9 cellular contexts compared by ENCODE assay signal in genomic region chr1:229058716-229059115, GRCh38.
DNase-seq lines count a peak whose midpoint lies in the region; ATAC-seq, FAIRE-seq and TF ChIP-seq lines count a peak whose summit lies in the region.
"Had no signal": no experiment of that assay in that cellular context is flagged by ENCODE, and none has a peak within 500 bp of the region (broad histone marks: within the 10 kb centered on the region; RNA-seq: fewer than 3 reads in every experiment).

No MANE protein-coding gene starts in this region.

- TF ChIP-seq EP300 in transverse colon (IDR thresholded peaks at IDR 0.05; ENCODE audit: low read depth) = no peak

- peaks cover 13% of the 10 kb centered on the region for H3K79me1 ChIP-seq in trophoblast cell (ENCODE audit: low read length)

- H3K27ac ChIP-seq in CD8-positive, alpha-beta memory T cell (ENCODE audit: low read depth, low read length) = no peak overlapping the region
- H3K27ac ChIP-seq in endothelial cell of umbilical vein (ENCODE audit: insufficient read depth, low read depth, low read length) = no peak overlapping the region
- H3K27ac ChIP-seq in trophoblast cell (ENCODE audit: low read depth, low read length) = no peak overlapping the region
- peak overlapping the region in 2 of 4 donors; percentile 11 to 16 for H3K27ac ChIP-seq in transverse colon
- H3K27ac ChIP-seq in Karpas-422 (ENCODE audit: low read length) = no peak overlapping the region

- peak overlapping the region; percentile 23 for H2AK5ac ChIP-seq in trophoblast cell (ENCODE audit: low read length)

- no peaks in the 10 kb centered on the region for H3K9me2 ChIP-seq in Karpas-422 (replicated peaks; ENCODE audit: insufficient read depth, low read length)

- in situ Hi-C loops in transverse colon (cut with MboI; ENCODE audit: low pct_ligation_motif_present in 1 of 4, low pct_unique_long_range_greater_than_20kb in 1 of 4, low sequenced_read_pairs in 3 of 4) = no loop called here

- H3K27me3 ChIP-seq in CD8-positive, alpha-beta memory T cell (ENCODE audit: insufficient read depth, low read length, poor library complexity, severe bottlenecking) = no peaks in the 10 kb centered on the region
- H3K27me3 ChIP-seq in endothelial cell of umbilical vein (ENCODE audit: control insufficient read depth in 2 of 2, insufficient read depth in 2 of 2, low read length in 2 of 2) (no peaks in the 10 kb centered on the region), trophoblast cell (ENCODE audit: insufficient read depth, low read length) (no peaks in the 10 kb centered on the region), transverse colon (no peaks in the 10 kb centered on the region), Karpas-422 (ENCODE audit: low read length) (0 out of 2 replicates have a peak, but pooled peaks cover 3% of the 10 kb centered on the region)

- H2BK120ac ChIP-seq in trophoblast cell (ENCODE audit: insufficient read depth, low read length, poor library complexity) = peak overlapping the region; percentile 10

- H3K27ac Mint-ChIP-seq in CD8-positive, alpha-beta memory T cell = peak overlapping the region in 3 of 8 donors; percentile 20 to 62 (median 47)

- peaks cover 42 to 55% (median 48%) of the 10 kb centered on the region in 3 donors for H3K4me1 Mint-ChIP-seq in CD8-positive, alpha-beta memory T cell

- H2AFZ ChIP-seq in endothelial cell of umbilical vein (ENCODE audit: low read depth, low read length) = no peak overlapping the region
- no peak overlapping the region for H2AFZ ChIP-seq in trophoblast cell (ENCODE audit: insufficient read depth, low read length, poor library complexity)
- no peak overlapping the region for H2AFZ ChIP-seq in Karpas-422 (ENCODE audit: low read length)

- H3K9me3 Mint-ChIP-seq in CD8-positive, alpha-beta memory T cell = no peaks in the 10 kb centered on the region

- dilution Hi-C loops in endothelial cell of umbilical vein (cut with MboI; ENCODE audit: extremely low pct_ligation_motif_present, low sequenced_read_pairs) = no loop called here

- TF ChIP-seq CTCF in endothelial cell of umbilical vein (IDR thresholded peaks at IDR 0.05; ENCODE audit: extremely low read depth in 1 of 2, insufficient read depth in 1 of 2, low read depth in 1 of 2, low read length in 2 of 2) (no peak), transverse colon (IDR thresholded peaks at IDR 0.05) (no peak)

- intact Hi-C loops in endothelial cell of umbilical vein (cut with micrococcal nuclease) (no loop called here), transverse colon (cut with DNase I; ENCODE audit: low total_unique reads) (no loop called here)

- H2BK5ac ChIP-seq in trophoblast cell (ENCODE audit: low read depth, low read length, poor library complexity) = peak overlapping the region; percentile 42

- no peaks in the 10 kb centered on the region for H4K20me1 ChIP-seq in endothelial cell of umbilical vein (replicated peaks; ENCODE audit: control insufficient read depth, extremely low read depth, insufficient read depth, low read length)
- H4K20me1 ChIP-seq in Karpas-422 (ENCODE audit: insufficient read depth, low read depth, low read length) = no peaks in the 10 kb centered on the region

- no peaks in the 10 kb centered on the region for H3K9me1 ChIP-seq in endothelial cell of umbilical vein (replicated peaks; ENCODE audit: control insufficient read depth, extremely low read depth, insufficient read depth, low read length)

- BruUV-seq in endothelial cell of umbilical vein (replicated peaks; lab: Mats Ljungman, UMichigan) = no TSS peak

- H3K9ac ChIP-seq in endothelial cell of umbilical vein (replicated peaks; ENCODE audit: extremely low read depth, insufficient read depth, low read length) (no peak overlapping the region), trophoblast cell (ENCODE audit: low read length) (no peak overlapping the region), Karpas-422 (ENCODE audit: low read length) (no peak overlapping the region)

- H3K79me2 ChIP-seq in endothelial cell of umbilical vein (ENCODE audit: control insufficient read depth, insufficient read depth, low read length) = no peaks in the 10 kb centered on the region
- H3K79me2 ChIP-seq in trophoblast cell (ENCODE audit: control insufficient read depth, insufficient read depth, low read length, poor library complexity) = no peaks in the 10 kb centered on the region
- no peaks in the 10 kb centered on the region for H3K79me2 ChIP-seq in Karpas-422 (ENCODE audit: low read length)

- no peaks in the 10 kb centered on the region for H3K36me3 ChIP-seq in CD8-positive, alpha-beta memory T cell (ENCODE audit: insufficient read depth, low read length)
- H3K36me3 ChIP-seq in endothelial cell of umbilical vein (ENCODE audit: control insufficient read depth in 2 of 2, extremely low read depth in 1 of 2, insufficient read depth in 2 of 2, low read length in 2 of 2) = no peaks in the 10 kb centered on the region
- no peaks in the 10 kb centered on the region for H3K36me3 ChIP-seq in trophoblast cell (ENCODE audit: control insufficient read depth in 1 of 2, insufficient read depth in 2 of 2, low read length in 2 of 2)
- H3K36me3 ChIP-seq in transverse colon = no peaks in the 10 kb centered on the region
- H3K36me3 ChIP-seq in Karpas-422 (ENCODE audit: insufficient read depth, low read length) = no peaks in the 10 kb centered on the region

- peak overlapping the region; percentile 47 for H3K18ac ChIP-seq in trophoblast cell (ENCODE audit: low read length)

- peak overlapping the region in 3 of 7 donors; percentile 24 to 73 (median 73) for H3K4me3 Mint-ChIP-seq in CD8-positive, alpha-beta memory T cell

- CTCF ChIA-PET in CD8-positive, alpha-beta memory T cell (lab: Charles Lee) = interaction anchor here (1.0 kb wide), 1 partner anchor 10 kb away, joined by 3 read pairs; no protein-coding TSS in a partner anchor
- CTCF ChIA-PET in endothelial cell of umbilical vein (lab: Charles Lee) = interaction anchor here (1.4 kb wide), 1 partner anchor 26 kb away, joined by 4 read pairs; no protein-coding TSS in a partner anchor

- no peak overlapping the region for H4K12ac ChIP-seq in trophoblast cell (ENCODE audit: low read depth, low read length)

- no peak for DNase-seq in CD8-positive, alpha-beta memory T cell
- DNase-seq in NCI-H2029 treated with DMSO at 0.1 percent for 48 hours (lab: John Stamatoyannopoulos, UW) (peak; percentile 46), endothelial cell of umbilical vein (ENCODE audit: low read depth, low spot score) (peak; percentile 29), trophoblast cell (no peak), transverse colon (no peak), Karpas-422 (no peak), MV-4-11 (lab: John Stamatoyannopoulos, UW) (no peak)
- DNase-seq: NCI-H524 treated with DMSO at 0.1 percent for 48 hours had no signal

- peak; percentile 42 for FAIRE-seq in endothelial cell of umbilical vein (lab: Jason Lieb, UNC)

- no CpG with 5 or more reads among the region's 11 CpGs for WGBS in trophoblast cell (ENCODE audit: extremely low coverage, insufficient coverage, insufficient read length)
- WGBS in transverse colon (ENCODE audit: low coverage in 1 of 2), 2 donors = 55 to 64% methylated on average over 2 to 11 of the region's 11 CpGs

- H3K36me3 Mint-ChIP-seq in CD8-positive, alpha-beta memory T cell = peaks cover 0 to 2% (median 0%) of the 10 kb centered on the region in 3 donors

- POLR2A ChIA-PET in CD8-positive, alpha-beta memory T cell (lab: Charles Lee) = interaction anchor here (1.0 kb wide), 1 partner anchor 33 kb away, joined by 3 read pairs; no protein-coding TSS in a partner anchor
- POLR2A ChIA-PET in endothelial cell of umbilical vein (lab: Charles Lee) = no interaction called here

- no peak overlapping the region for H3K14ac ChIP-seq in trophoblast cell (ENCODE audit: low read length)

- H2BK12ac ChIP-seq in trophoblast cell (ENCODE audit: low read length) = peak overlapping the region; percentile 59

- no peaks in the 10 kb centered on the region for H3K9me3 ChIP-seq in CD8-positive, alpha-beta memory T cell (ENCODE audit: low read length)
- no peaks in the 10 kb centered on the region for H3K9me3 ChIP-seq in endothelial cell of umbilical vein (replicated peaks; ENCODE audit: control insufficient read depth, insufficient read depth, low read length)
- peaks cover 1% of the 10 kb centered on the region for H3K9me3 ChIP-seq in trophoblast cell (ENCODE audit: insufficient read depth, low read depth, low read length)
- H3K9me3 ChIP-seq in transverse colon = no peaks in the 10 kb centered on the region
- H3K9me3 ChIP-seq in Karpas-422 (ENCODE audit: low read length) = no peaks in the 10 kb centered on the region

- TF ChIP-seq POLR2A in endothelial cell of umbilical vein (IDR thresholded peaks at IDR 0.05; ENCODE audit: low read depth, low read length) (no peak), transverse colon (IDR thresholded peaks at IDR 0.05) (no peak)

- peak overlapping the region; percentile 28 for H4K91ac ChIP-seq in trophoblast cell (ENCODE audit: low read depth, low read length)

- H3K4me1 ChIP-seq in CD8-positive, alpha-beta memory T cell (ENCODE audit: insufficient read depth, low read length) = peaks cover 40% of the 10 kb centered on the region
- H3K4me1 ChIP-seq in endothelial cell of umbilical vein (ENCODE audit: control insufficient read depth, extremely low read depth, insufficient read depth, low read length) (peaks cover 15% of the 10 kb centered on the region), trophoblast cell (ENCODE audit: control insufficient read depth in 1 of 2, insufficient read depth in 2 of 2, low read length in 2 of 2) (peaks cover 20 to 28% of the 10 kb centered on the region in 2 experiments), transverse colon (peaks cover 0 to 29% (median 7%) of the 10 kb centered on the region in 4 donors), Karpas-422 (ENCODE audit: low read length) (no peaks in the 10 kb centered on the region)

- H3K27me3 Mint-ChIP-seq in CD8-positive, alpha-beta memory T cell = no peaks in the 10 kb centered on the region

- no peak overlapping the region for H3K23ac ChIP-seq in trophoblast cell (ENCODE audit: low read length)

- no peak overlapping the region for H3K4ac ChIP-seq in trophoblast cell (ENCODE audit: low read depth, low read length)

- H4K8ac ChIP-seq in trophoblast cell (ENCODE audit: low read depth, low read length) = peak overlapping the region; percentile 18

- H3K4me3 ChIP-seq in CD8-positive, alpha-beta memory T cell (ENCODE audit: low read length) = peak overlapping the region; percentile 10
- H3K4me3 ChIP-seq in endothelial cell of umbilical vein (replicated peaks in 1 of 3; ENCODE audit: insufficient read depth in 1 of 3, low read depth in 1 of 3, low read length in 3 of 3) (no peak overlapping the region), trophoblast cell (ENCODE audit: low read depth, low read length) (no peak overlapping the region), transverse colon (no peak overlapping the region), Karpas-422 (ENCODE audit: low read length) (no peak overlapping the region)

- no peak for ATAC-seq in HG03520 (IDR thresholded peaks at IDR 0.05; ENCODE audit: unreplicated experiment)

- H3K4me2 ChIP-seq in endothelial cell of umbilical vein (ENCODE audit: insufficient read depth, low read length) = peak overlapping the region; percentile 1
- H3K4me2 ChIP-seq in trophoblast cell (ENCODE audit: low read length) = no peak overlapping the region
- no peak overlapping the region for H3K4me2 ChIP-seq in Karpas-422 (ENCODE audit: low read depth, low read length, poor library complexity, severe bottlenecking)

TF ChIP-seq in endothelial cell of umbilical vein, 7 proteins besides CTCF, POLR2A, EP300 and RAD21 (continues in another document):
- no peak for TF ChIP-seq EZH2 (IDR thresholded peaks at IDR 0.05; ENCODE audit: borderline replicate concordance, low read depth, low read length, severe bottlenecking)

Comparison
In these comparisons a context has a peak if more than half of its experiments do, and no peak if none do; other contexts are left out.
1. DNase-seq: peak in NCI-H2029 treated with DMSO at 0.1 percent for 48 hours (single experiment) and endothelial cell of umbilical vein (single experiment); none in CD8-positive, alpha-beta memory T cell (0 of 5), trophoblast cell (0 of 2), transverse colon (single experiment), Karpas-422 (single experiment) and MV-4-11 (single experiment).